ENCODE assay signal across 12 cellular contexts in the genomic region with DNA sequence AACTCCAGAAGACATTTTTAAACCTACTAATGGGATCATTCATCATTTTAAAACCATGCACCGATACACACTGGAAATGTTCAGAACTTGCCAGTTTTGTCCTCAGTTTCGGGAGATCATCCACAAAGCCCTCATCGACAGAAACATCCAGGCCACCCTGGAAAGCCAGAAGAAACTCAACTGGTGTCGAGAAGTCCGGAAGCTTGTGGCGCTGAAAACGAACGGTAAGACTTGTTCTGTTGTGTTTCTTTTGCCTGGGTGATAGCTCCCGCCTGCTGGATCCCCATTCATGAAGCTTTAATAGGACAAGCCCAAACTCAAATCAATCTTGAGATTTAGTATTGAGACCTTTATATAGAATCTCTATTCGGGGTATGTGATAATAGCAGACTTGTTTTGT. TPM values are rescaled to one million over a fixed set of nuclear protein-coding genes. Genes with fewer than 3 reads are reported as not detected.
DNase-seq lines count a peak whose midpoint lies in the region; ATAC-seq, FAIRE-seq and TF ChIP-seq lines count a peak whose summit lies in the region.
"Had no signal": no experiment of that assay in that cellular context is flagged by ENCODE, and none has a peak within 500 bp of the region (broad histone marks: within the 10 kb centered on the region; RNA-seq: fewer than 3 reads in every experiment).

No MANE protein-coding gene starts in this region.

- H3K4me1 Mint-ChIP-seq in T-cell, result peaks cover 75 to 80% (median 78%) of the 10 kb centered on the region in 3 donors

- no peaks in the 10 kb centered on the region for H3K27me3 ChIP-seq in GM06990 (replicated peaks; ENCODE audit: control insufficient read depth, insufficient read depth, low read length)
- no peaks in the 10 kb centered on the region for H3K27me3 ChIP-seq in sigmoid colon
- H3K27me3 ChIP-seq: SJSA1 had no signal

- no peak for DNase-seq in GM06990 (ENCODE audit: extremely low read depth, insufficient read length)
- peak in 1 of 34 experiments; percentile 36 for DNase-seq in T-cell
- DNase-seq in epithelial cell of prostate (ENCODE audit: low read depth, low spot score), result no peak
- no peak for DNase-seq in sigmoid colon
- no peak for DNase-seq in GM12892 (ENCODE audit: insufficient read length)
- no peak for DNase-seq in SIG-M5 treated with dmso at 0.1 percent for 504 hours (lab: John Stamatoyannopoulos, UW; ENCODE audit: unreplicated experiment)
- no peak for DNase-seq in NCI-H345 treated with DMSO at 0.1 percent for 48 hours (lab: John Stamatoyannopoulos, UW; ENCODE audit: unreplicated experiment)
- no peak for DNase-seq in ureter (ENCODE audit: low spot score)
- DNase-seq: GF-D8, mucosa of descending colon, NCI-H2029 treated with DMSO at 0.1 percent for 48 hours had no signal

- intact Hi-C loops in sigmoid colon (cut with DNase I), result loop anchor here (10.0 kb wide), 2 partner anchors 234 to 656 kb away; a partner anchor contains a TSS

- H3K36me3 Mint-ChIP-seq in T-cell, result peaks cover 73% of the 10 kb centered on the region

- CTCF ChIA-PET in T-cell (lab: Charles Lee), result interaction anchor here (0.5 to 7.9 kb wide), 14 partner anchors 10 to 167 kb away, joined by 3 to 52 read pairs (median 5); no protein-coding TSS in a partner anchor

- H3K4me1 ChIP-seq in sigmoid colon, result peaks cover 0 to 67% (median 56%) of the 10 kb centered on the region in 4 donors

- H3K27ac ChIP-seq in epithelial cell of prostate (peak overlapping the region; percentile 81), sigmoid colon (peak overlapping the region; percentile 67 to 97 (median 85))
- H3K27ac ChIP-seq: SJSA1 had no signal

- no peak for FAIRE-seq in GM12892 (lab: Jason Lieb, UNC)

- peak overlapping the region; percentile 95 to 98 for H3K27ac Mint-ChIP-seq in T-cell

- TF ChIP-seq EP300 in sigmoid colon (IDR thresholded peaks at IDR 0.05), result no peak

- H3K27me3 Mint-ChIP-seq in T-cell, result no peaks in the 10 kb centered on the region

- no peak for TF ChIP-seq CTCF in GM06990 (IDR thresholded peaks at IDR 0.05; ENCODE audit: insufficient read depth, low read length, poor library complexity, severe bottlenecking)
- no peak for TF ChIP-seq CTCF in sigmoid colon (IDR thresholded peaks at IDR 0.05)

- H3K4me3 Mint-ChIP-seq in T-cell, result peak overlapping the region; percentile 92 to 98 (median 96)

- H3K4me3 ChIP-seq in GM06990 (replicated peaks; ENCODE audit: low read depth, low read length), result peak overlapping the region; percentile 95
- H3K4me3 ChIP-seq in sigmoid colon, result peak overlapping the region in 3 of 4 donors; percentile 2 to 96 (median 88)
- H3K4me3 ChIP-seq: mucosa of descending colon, SJSA1 had no signal

- no peaks in the 10 kb centered on the region for H3K9me3 ChIP-seq in sigmoid colon
- H3K9me3 ChIP-seq: mucosa of descending colon, SJSA1 had no signal

- H3K9me3 Mint-ChIP-seq in T-cell, result no peaks in the 10 kb centered on the region

- POLR2A ChIA-PET in T-cell (lab: Charles Lee), result interaction anchor here (0.6 to 9.2 kb wide), 21 partner anchors 10 to 163 kb away, joined by 3 to 204 read pairs (median 6); no protein-coding TSS in a partner anchor

- H3K36me3 ChIP-seq in GM06990 (ENCODE audit: control insufficient read depth, insufficient read depth, low read length), result peaks cover 17% of the 10 kb centered on the region
- H3K36me3 ChIP-seq in sigmoid colon, result peaks cover 16 to 28% (median 17%) of the 10 kb centered on the region in 4 donors

- WGBS in sigmoid colon, 2 donors, result 69 to 84% methylated on average over 10 of the region's 10 CpGs

- no peak for ATAC-seq in T-cell (replicated peaks in 1 of 4)
- ATAC-seq: mucosa of descending colon had no signal

- TF ChIP-seq POLR2A in sigmoid colon (IDR thresholded peaks at IDR 0.05) (no peak), GM12892 (IDR thresholded peaks at IDR 0.05; ENCODE audit: low read depth, low read length) (no peak)

RNA-seq across cellular contexts. Expression of a gene that starts 4.2 kb away (rescaled TPM):
- 1,000 to 10,000 TPM in 2 of 5 donors, 100 to 1,000 TPM in 3; 109 to 2,994 (median 145) TPM for total RNA-seq in T-cell
- total RNA-seq in sigmoid colon, result 10 to 100 TPM; 14.6 to 37.6 (median 21.0) TPM
- polyA plus RNA-seq in sigmoid colon, result 10 to 100 TPM; 11.4 to 49.9 (median 18.7) TPM
- polyA plus RNA-seq in GM12892 (2012; ENCODE audit: missing spikeins), result 172 TPM
- 31.0 TPM for total RNA-seq in ureter
